Comparison of ENCODE assay signal across 29 cellular contexts in the genomic region with DNA sequence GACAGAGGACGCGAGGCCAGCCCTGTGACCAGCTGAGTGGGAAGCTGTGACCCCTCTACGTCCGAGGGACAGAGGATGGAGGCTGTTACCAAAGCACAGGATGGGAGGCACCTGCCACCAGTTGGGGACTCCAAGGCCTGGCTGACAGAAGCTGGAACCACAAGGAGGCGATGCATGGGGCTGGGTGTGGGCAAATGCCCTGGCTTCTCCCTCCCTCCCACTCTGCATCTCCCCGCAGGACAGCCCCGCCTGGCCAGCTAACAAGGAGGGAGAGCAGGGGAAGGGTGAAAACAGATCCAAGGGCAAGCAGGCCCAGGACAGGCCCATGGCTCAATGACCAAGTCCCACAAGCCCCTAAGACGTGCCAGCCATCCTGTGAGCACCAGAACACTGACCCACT. TPM values are rescaled to one million over a fixed set of nuclear protein-coding genes. Genes with fewer than 3 reads are reported as not detected.
DNase-seq lines count a peak whose midpoint lies in the region; ATAC-seq and TF ChIP-seq lines count a peak whose summit lies in the region.
"Had no signal": no experiment of that assay in that cellular context is flagged by ENCODE, and none has a peak within 500 bp of the region (broad histone marks: within the 10 kb centered on the region; RNA-seq: fewer than 3 reads in every experiment).

No MANE protein-coding gene starts in this region.

- H3K9ac ChIP-seq in PC-3 (ENCODE audit: low read length), result no peak overlapping the region
- peak overlapping the region in 1 of 2 donors; percentile 6 for H3K9ac ChIP-seq in liver (ENCODE audit: low read depth in 1 of 2, low read length in 2 of 2)
- H3K9ac ChIP-seq: BLaER1 had no signal

- no peak for DNase-seq in PC-3
- peak; percentile 75 for DNase-seq in chondrocyte (ENCODE audit: low spot score)
- DNase-seq in stimulated activated naive B cell treated with anti-CD40 and anti-IgM and Interleukin-4, amounts not matched to agents 10 μg/mL and 1 μg/mL and 100 μg/mL, for 72 hours, result no peak
- DNase-seq in NCI-H345 treated with DMSO at 0.1 percent for 48 hours (lab: John Stamatoyannopoulos, UW; ENCODE audit: unreplicated experiment), result no peak
- no peak for DNase-seq in CD8-positive, alpha-beta memory T cell
- no peak for DNase-seq in NCI-H2196 (lab: John Stamatoyannopoulos, UW; ENCODE audit: unreplicated experiment)
- DNase-seq: activated CD4-positive, CD25-positive, alpha-beta regulatory T cell; activated T-cell treated with anti-CD3 and anti-CD28 coated beads, Interleukin-2, amount 50 U/mL, for 4 hours; DMS53; foreskin fibroblast; HCEC 1CT; lower lobe of right lung; NCI-H146; NCI-H2107; NCI-H446 treated with DMSO at 0.1 percent for 48 hours; NCI-H82; stimulated activated naive CD8-positive, alpha-beta T cell treated with anti-CD3 and anti-CD28 coated beads, Interleukin-15, amount 100 ng/mL, for 72 hours had no signal

- H2AFZ ChIP-seq in PC-3 (ENCODE audit: low read length), result no peak overlapping the region

- H3K9me3 Mint-ChIP-seq in chondrocyte (ENCODE audit: low read depth), result no peaks in the 10 kb centered on the region
- no peaks in the 10 kb centered on the region for H3K9me3 Mint-ChIP-seq in stimulated activated naive B cell treated with anti-CD40 and anti-IgM and Interleukin-4, amounts not matched to agents 10 μg/mL and 1 μg/mL and 100 μg/mL, for 72 hours
- H3K9me3 Mint-ChIP-seq in CD8-positive, alpha-beta memory T cell, result no peaks in the 10 kb centered on the region
- H3K9me3 Mint-ChIP-seq: activated T-cell treated with anti-CD3 and anti-CD28 coated beads, Interleukin-2, amount 50 U/mL, for 4 hours; IgD-negative memory B cell; naive thymus-derived CD4-positive, alpha-beta T cell; stimulated activated naive CD8-positive, alpha-beta T cell treated with anti-CD3 and anti-CD28 coated beads, Interleukin-15, amount 100 ng/mL, for 72 hours; T-helper 1 cell treated with Interleukin-12 subunit alpha and Interleukin-12 subunit beta and Interleukin-4 antibody, amounts not matched to agents 30 μg/mL and 1 μg/mL, for 36 hours had no signal

- POLR2A ChIA-PET in PC-3 (lab: Charles Lee; ENCODE audit: unreplicated experiment), result no interaction called here
- POLR2A ChIA-PET in CD8-positive, alpha-beta memory T cell (lab: Charles Lee), result no interaction called here

- H3K9me3 ChIP-seq in PC-3 (ENCODE audit: low read length) (no peaks in the 10 kb centered on the region), liver (ENCODE audit: control insufficient read depth in 4 of 4, low read length in 3 of 4) (no peaks in the 10 kb centered on the region)
- H3K9me3 ChIP-seq in CD8-positive, alpha-beta memory T cell (ENCODE audit: low read length), result no peaks in the 10 kb centered on the region
- H3K9me3 ChIP-seq: ascending aorta, BLaER1, esophagus muscularis mucosa, heart left ventricle, lower lobe of right lung had no signal

- H3K79me2 ChIP-seq in PC-3 (ENCODE audit: low read length), result peaks cover 25% of the 10 kb centered on the region

- H3K27ac ChIP-seq in PC-3 (ENCODE audit: low read length) (0 out of 2 replicates have a peak overlapping the region, but pooled peaks have one; percentile 23), liver (ENCODE audit: low read depth in 1 of 2, low read length in 2 of 2) (peak overlapping the region; percentile 55 to 73)
- H3K27ac ChIP-seq in CD8-positive, alpha-beta memory T cell (ENCODE audit: low read depth, low read length), result no peak overlapping the region
- H3K27ac ChIP-seq: ascending aorta, BLaER1, esophagus muscularis mucosa, lower lobe of right lung had no signal

- no peak for ATAC-seq in PC-3
- ATAC-seq in stimulated activated naive B cell treated with anti-CD40 and anti-IgM and Interleukin-4, amounts not matched to agents 10 μg/mL and 1 μg/mL and 100 μg/mL, for 72 hours (replicated peaks), result no peak
- ATAC-seq: activated T-cell treated with anti-CD3 and anti-CD28 coated beads, Interleukin-2, amount 50 U/mL, for 4 hours; naive thymus-derived CD4-positive, alpha-beta T cell; SK-N-SH treated with all-trans-retinoic acid at 6 μM for 48 hours; stimulated activated naive CD8-positive, alpha-beta T cell treated with anti-CD3 and anti-CD28 coated beads, Interleukin-15, amount 100 ng/mL, for 72 hours had no signal

- TF ChIP-seq CTCF in PC-3 (conservative IDR thresholded peaks at IDR 0.05; ENCODE audit: low read depth, low read length) (no peak), chondrocyte (IDR thresholded peaks at IDR 0.05) (no peak), liver (IDR thresholded peaks at IDR 0.05; ENCODE audit: low read depth, low read length, missing input control) (no peak)

- H4K20me1 ChIP-seq in PC-3 (ENCODE audit: low read length), result no peaks in the 10 kb centered on the region

- H3K4me3 ChIP-seq in PC-3 (ENCODE audit: low read length) (no peak overlapping the region), liver (ENCODE audit: low read depth in 1 of 3, low read length in 3 of 3) (no peak overlapping the region)
- H3K4me3 ChIP-seq in CD8-positive, alpha-beta memory T cell (ENCODE audit: low read length), result no peak overlapping the region
- H3K4me3 ChIP-seq: ascending aorta, BLaER1, esophagus muscularis mucosa, heart left ventricle, lower lobe of right lung, skin epidermis had no signal

- H3K4me1 Mint-ChIP-seq in chondrocyte (ENCODE audit: low read depth), result peaks cover 11% of the 10 kb centered on the region
- peaks cover 29 to 42% of the 10 kb centered on the region in 2 donors for H3K4me1 Mint-ChIP-seq in stimulated activated naive B cell treated with anti-CD40 and anti-IgM and Interleukin-4, amounts not matched to agents 10 μg/mL and 1 μg/mL and 100 μg/mL, for 72 hours
- H3K4me1 Mint-ChIP-seq in CD8-positive, alpha-beta memory T cell, result peaks cover 26 to 55% (median 40%) of the 10 kb centered on the region in 3 donors

- H3K36me3 Mint-ChIP-seq in chondrocyte (ENCODE audit: low read depth), result peaks cover 20% of the 10 kb centered on the region
- H3K36me3 Mint-ChIP-seq in stimulated activated naive B cell treated with anti-CD40 and anti-IgM and Interleukin-4, amounts not matched to agents 10 μg/mL and 1 μg/mL and 100 μg/mL, for 72 hours, result peaks cover 36 to 58% of the 10 kb centered on the region in 2 donors
- H3K36me3 Mint-ChIP-seq in CD8-positive, alpha-beta memory T cell, result peaks cover 18 to 66% (median 23%) of the 10 kb centered on the region in 3 donors

- no peak for TF ChIP-seq RAD21 in liver (IDR thresholded peaks at IDR 0.05)

- H3K27me3 ChIP-seq in PC-3 (ENCODE audit: low read length) (no peaks in the 10 kb centered on the region), liver (ENCODE audit: control insufficient read depth in 4 of 4, insufficient read depth in 4 of 4, low read length in 3 of 4) (no peaks in the 10 kb centered on the region)
- H3K27me3 ChIP-seq in CD8-positive, alpha-beta memory T cell (ENCODE audit: insufficient read depth, low read length, poor library complexity, severe bottlenecking), result no peaks in the 10 kb centered on the region
- H3K27me3 ChIP-seq: ascending aorta, BLaER1, esophagus muscularis mucosa, heart left ventricle had no signal

- CTCF ChIA-PET in PC-3 (lab: Charles Lee), result no interaction called here
- CTCF ChIA-PET in CD8-positive, alpha-beta memory T cell (lab: Charles Lee), result no interaction called here

- no peaks in the 10 kb centered on the region for H3F3A ChIP-seq in PC-3 (ENCODE audit: low read length, unreplicated experiment)

- intact Hi-C loops in PC-3 (cut with micrococcal nuclease), result no loop called here

- no peak overlapping the region for H3K27ac Mint-ChIP-seq in chondrocyte (ENCODE audit: unreplicated experiment)
- H3K27ac Mint-ChIP-seq in stimulated activated naive B cell treated with anti-CD40 and anti-IgM and Interleukin-4, amounts not matched to agents 10 μg/mL and 1 μg/mL and 100 μg/mL, for 72 hours, result peak overlapping the region; percentile 65
- no peak overlapping the region for H3K27ac Mint-ChIP-seq in CD8-positive, alpha-beta memory T cell
- H3K27ac Mint-ChIP-seq: T-helper 1 cell treated with Interleukin-12 subunit alpha and Interleukin-12 subunit beta and Interleukin-4 antibody, amounts not matched to agents 30 μg/mL and 1 μg/mL, for 36 hours had no signal

- WGBS in liver, result 92% methylated on average over 8 of the region's 8 CpGs

- BruUV-seq in PC-3 (replicated peaks; lab: Mats Ljungman, UMichigan), result no TSS peak

- no peaks in the 10 kb centered on the region for H3K27me3 Mint-ChIP-seq in chondrocyte (ENCODE audit: low read depth)
- no peaks in the 10 kb centered on the region for H3K27me3 Mint-ChIP-seq in stimulated activated naive B cell treated with anti-CD40 and anti-IgM and Interleukin-4, amounts not matched to agents 10 μg/mL and 1 μg/mL and 100 μg/mL, for 72 hours
- H3K27me3 Mint-ChIP-seq in CD8-positive, alpha-beta memory T cell, result no peaks in the 10 kb centered on the region
- H3K27me3 Mint-ChIP-seq: IgD-negative memory B cell; naive thymus-derived CD4-positive, alpha-beta T cell; stimulated activated naive CD8-positive, alpha-beta T cell treated with anti-CD3 and anti-CD28 coated beads, Interleukin-15, amount 100 ng/mL, for 72 hours had no signal

- H3K36me3 ChIP-seq in PC-3 (ENCODE audit: low read depth, low read length), result no peaks in the 10 kb centered on the region; the same call in 1 of the 2 replicates
- H3K36me3 ChIP-seq in liver (ENCODE audit: control insufficient read depth in 4 of 4, insufficient read depth in 3 of 4, low read depth in 1 of 4, low read length in 3 of 4), result peaks cover 0 to 28% (median 17%) of the 10 kb centered on the region in 4 donors
- H3K36me3 ChIP-seq in CD8-positive, alpha-beta memory T cell (ENCODE audit: insufficient read depth, low read length), result peaks cover 39% of the 10 kb centered on the region

- no peak overlapping the region for H3K4me2 ChIP-seq in PC-3 (ENCODE audit: low read length)
- H3K4me2 ChIP-seq: BLaER1 had no signal

- H3K4me3 Mint-ChIP-seq in chondrocyte (ENCODE audit: unreplicated experiment), result no peak overlapping the region
- no peak overlapping the region for H3K4me3 Mint-ChIP-seq in stimulated activated naive B cell treated with anti-CD40 and anti-IgM and Interleukin-4, amounts not matched to agents 10 μg/mL and 1 μg/mL and 100 μg/mL, for 72 hours
- H3K4me3 Mint-ChIP-seq in CD8-positive, alpha-beta memory T cell, result no peak overlapping the region
- H3K4me3 Mint-ChIP-seq: activated T-cell treated with anti-CD3 and anti-CD28 coated beads, Interleukin-2, amount 50 U/mL, for 4 hours; naive thymus-derived CD4-positive, alpha-beta T cell; stimulated activated naive CD8-positive, alpha-beta T cell treated with anti-CD3 and anti-CD28 coated beads, Interleukin-15, amount 100 ng/mL, for 72 hours; T-helper 1 cell treated with Interleukin-12 subunit alpha and Interleukin-12 subunit beta and Interleukin-4 antibody, amounts not matched to agents 30 μg/mL and 1 μg/mL, for 36 hours had no signal

- H3K4me1 ChIP-seq in PC-3 (ENCODE audit: insufficient read depth, low read length) (peaks cover 7% of the 10 kb centered on the region; the same call in 1 of the 2 replicates), liver (ENCODE audit: control insufficient read depth in 4 of 4, insufficient read depth in 4 of 4, low read length in 3 of 4) (peaks cover 8 to 56% (median 39%) of the 10 kb centered on the region in 4 donors)
- H3K4me1 ChIP-seq in CD8-positive, alpha-beta memory T cell (ENCODE audit: insufficient read depth, low read length), result no peaks in the 10 kb centered on the region
- H3K4me1 ChIP-seq: ascending aorta, lower lobe of right lung had no signal

- H3K9me2 ChIP-seq in PC-3 (replicated peaks; ENCODE audit: low read length), result no peaks in the 10 kb centered on the region

RNA-seq across cellular contexts. Expression of gene AKT2, which starts 28.6 kb away (rescaled TPM):
- total RNA-seq in PC-3 (2014; rRNA removed), result 80.6 and 84.9 TPM in 2 replicates
- total RNA-seq in chondrocyte, result 99.9 to 136 TPM (median 100 TPM) in 3 replicates
- total RNA-seq in liver, result 100 to 1,000 TPM in 1 of 2 donors, 10 to 100 TPM in 1; 49.6 to 110 TPM
- polyA plus RNA-seq in liver, result 10 to 100 TPM; 23.2 to 71.3 TPM
- 100 to 1,000 TPM; 124 to 132 TPM for total RNA-seq in CD8-positive, alpha-beta memory T cell
- polyA plus RNA-seq in CD8-positive, alpha-beta memory T cell, result 27.0 TPM

RNA-seq across cellular contexts. Expression of gene CCNP, which starts 30.0 kb away (rescaled TPM):
- total RNA-seq in PC-3 (2014; rRNA removed) (not detected in 2 replicates), chondrocyte (0.52 to 0.73 TPM (median 0.59 TPM) in 3 replicates), liver (1 to 10 TPM in 1 of 2 donors, under 1 TPM in 1; 0.84 to 2.5 TPM)
- polyA plus RNA-seq in liver, result 1 to 10 TPM; 1.2 to 3.7 TPM
- under 1 TPM in 1 of 2 experiments, not detected in 1; 0.11 TPM for total RNA-seq in CD8-positive, alpha-beta memory T cell
- not detected for polyA plus RNA-seq in CD8-positive, alpha-beta memory T cell
- total RNA-seq: ascending aorta, lower lobe of right lung had no signal
- polyA plus RNA-seq: heart left ventricle; IgD-negative memory B cell; naive thymus-derived CD4-positive, alpha-beta T cell had no signal

RNA-seq across cellular contexts. Expression of gene TTC9B, which starts 38.3 kb away (rescaled TPM):
- total RNA-seq in PC-3 (2014; rRNA removed), result 0.15 and 0.17 TPM in 2 replicates
- not detected in 3 replicates for total RNA-seq in chondrocyte
- total RNA-seq in liver, result not detected
- polyA plus RNA-seq in liver, result under 1 TPM in 1 of 2 donors, not detected in 1; 0.14 TPM
- not detected for total RNA-seq in CD8-positive, alpha-beta memory T cell
- polyA plus RNA-seq in CD8-positive, alpha-beta memory T cell, result not detected
- total RNA-seq: activated T-cell treated with anti-CD3 and anti-CD28 coated beads, Interleukin-2, amount 50 U/mL, for 4 hours; ascending aorta; esophagus muscularis mucosa; heart left ventricle; lower lobe of right lung; naive thymus-derived CD4-positive, alpha-beta T cell; pulmonary artery endothelial cell had no signal
- polyA plus RNA-seq: heart left ventricle; IgD-negative memory B cell; keratinocyte; naive thymus-derived CD4-positive, alpha-beta T cell had no signal
